Comparison of ENCODE assay signal across 15 cellular contexts in genomic region chr9:81595887-81596558, GRCh38.
DNase-seq lines count a peak whose midpoint lies in the region; ATAC-seq and TF ChIP-seq lines count a peak whose summit lies in the region.
"Had no signal": no experiment of that assay in that cellular context is flagged by ENCODE, and none has a peak within 500 bp of the region (broad histone marks: within the 10 kb centered on the region; RNA-seq: fewer than 3 reads in every experiment).

No MANE protein-coding gene starts in this region.

- peaks cover 43% of the 10 kb centered on the region for H3K4me1 Mint-ChIP-seq in endodermal cell

- no peak overlapping the region for H2AFZ ChIP-seq in osteoblast (ENCODE audit: low read length)
- H2AFZ ChIP-seq: parathyroid adenoma had no signal

- H3K9ac ChIP-seq in endodermal cell (ENCODE audit: extremely low read depth, low read length, poor library complexity, severe bottlenecking) = no peak overlapping the region
- H3K9ac ChIP-seq: parathyroid adenoma had no signal

- CTCF ChIA-PET in HEK293 (lab: Yijun Ruan, JAX) = no interaction called here

- H3K27me3 Mint-ChIP-seq in endodermal cell (ENCODE audit: insufficient read depth) = peaks cover 4% of the 10 kb centered on the region
- H3K27me3 Mint-ChIP-seq: activated CD4-positive, alpha-beta memory T cell treated with anti-CD3 and anti-CD28 coated beads for 36 hours had no signal

- H3K9me3 Mint-ChIP-seq in endodermal cell = no peaks in the 10 kb centered on the region
- H3K9me3 Mint-ChIP-seq: activated CD4-positive, alpha-beta memory T cell treated with anti-CD3 and anti-CD28 coated beads for 36 hours had no signal

- H3K36me3 ChIP-seq in HEK293 (ENCODE audit: control insufficient read depth in 2 of 2, insufficient read depth in 1 of 2, low read length in 2 of 2) (peaks cover 14 to 58% of the 10 kb centered on the region in 2 experiments), endodermal cell (ENCODE audit: control insufficient read depth, insufficient read depth, low read length) (peaks cover 81% of the 10 kb centered on the region), osteoblast (ENCODE audit: insufficient read depth, low read length) (no peaks in the 10 kb centered on the region)

- WGBS in endodermal cell (ENCODE audit: insufficient coverage in 1 of 2, insufficient read length in 1 of 2), 2 experiments = 38 to 65% methylated on average over 6 to 10 of the region's 10 CpGs

- H3K4me1 ChIP-seq in HEK293 (ENCODE audit: control insufficient read depth, insufficient read depth, low read length) (no peaks in the 10 kb centered on the region), endodermal cell (ENCODE audit: control insufficient read depth, insufficient read depth, low read length) (peaks cover 19% of the 10 kb centered on the region), osteoblast (ENCODE audit: insufficient read depth, low read length) (no peaks in the 10 kb centered on the region)
- H3K4me1 ChIP-seq: Caco-2, parathyroid adenoma had no signal

- no peak overlapping the region for H3K27ac ChIP-seq in HEK293 (ENCODE audit: extremely low read depth, low read depth, low read length)
- no peak overlapping the region for H3K27ac ChIP-seq in endodermal cell (ENCODE audit: low read depth, low read length)
- no peak overlapping the region for H3K27ac ChIP-seq in osteoblast (ENCODE audit: low read depth, low read length)
- H3K27ac ChIP-seq: parathyroid adenoma had no signal

- DNase-seq in NCI-H2171 (lab: John Stamatoyannopoulos, UW) (peak; percentile 92), endodermal cell (peak; percentile 86), osteoblast (ENCODE audit: insufficient read length, low spot score, missing footprints) (peak; percentile 61), globus pallidus (ENCODE audit: low spot score) (no peak)
- DNase-seq: activated CD4-positive, alpha-beta memory T cell treated with anti-CD3 and anti-CD28 coated beads for 36 hours; activated naive CD4-positive, alpha-beta T cell treated with anti-CD3 and anti-CD28 coated beads for 36 hours; Caco-2; T-helper 1 cell had no signal

- H4K20me1 ChIP-seq in osteoblast (ENCODE audit: insufficient read depth, low read length) = no peaks in the 10 kb centered on the region

- H3K79me2 ChIP-seq in osteoblast (ENCODE audit: insufficient read depth, low read length) = no peaks in the 10 kb centered on the region
- H3K79me2 ChIP-seq: parathyroid adenoma had no signal

- no peak overlapping the region for H3K4me3 ChIP-seq in HEK293 (ENCODE audit: low read depth, low read length)
- H3K4me3 ChIP-seq in endodermal cell (ENCODE audit: low read length) = no peak overlapping the region
- no peak overlapping the region for H3K4me3 ChIP-seq in osteoblast (ENCODE audit: insufficient read depth, low read length)
- H3K4me3 ChIP-seq: coronary artery had no signal

- peak overlapping the region; percentile 12 for H3K4me3 Mint-ChIP-seq in endodermal cell
- H3K4me3 Mint-ChIP-seq: activated CD4-positive, alpha-beta memory T cell treated with anti-CD3 and anti-CD28 coated beads for 36 hours; activated naive CD4-positive, alpha-beta T cell treated with anti-CD3 and anti-CD28 coated beads for 36 hours had no signal

- POLR2A ChIA-PET in HEK293 (lab: Yijun Ruan, JAX) = interaction anchor here (0.7 kb wide), 1 partner anchor 648 kb away, joined by 3 read pairs; no protein-coding TSS in a partner anchor

- no peaks in the 10 kb centered on the region for H3K27me3 ChIP-seq in endodermal cell (ENCODE audit: control insufficient read depth, insufficient read depth, low read length, poor library complexity, severe bottlenecking)
- no peaks in the 10 kb centered on the region for H3K27me3 ChIP-seq in osteoblast (ENCODE audit: insufficient read depth, low read length)

- H3K9me3 ChIP-seq in HEK293 (ENCODE audit: control insufficient read depth, insufficient read depth, low read depth, low read length) (no peaks in the 10 kb centered on the region), endodermal cell (ENCODE audit: control insufficient read depth, low read length) (no peaks in the 10 kb centered on the region), osteoblast (ENCODE audit: low read depth, low read length) (no peaks in the 10 kb centered on the region)
- H3K9me3 ChIP-seq: Caco-2 had no signal

- H3K36me3 Mint-ChIP-seq in endodermal cell (ENCODE audit: low read depth) = peaks cover 66% of the 10 kb centered on the region
- H3K36me3 Mint-ChIP-seq: activated CD4-positive, alpha-beta memory T cell treated with anti-CD3 and anti-CD28 coated beads for 36 hours had no signal

- ATAC-seq in HG02678 (IDR thresholded peaks at IDR 0.05; ENCODE audit: unreplicated experiment) (no peak), HG03442 (IDR thresholded peaks at IDR 0.05; ENCODE audit: unreplicated experiment) (no peak)
- ATAC-seq: HCT116, left lobe of liver had no signal

- H3K4me2 ChIP-seq in osteoblast (ENCODE audit: insufficient read depth, low read length) = no peak overlapping the region

- TF ChIP-seq CTCF in HEK293 (tag by site-specific recombination; IDR thresholded peaks at IDR 0.05) (no peak), endodermal cell (conservative IDR thresholded peaks at IDR 0.05) (no peak), osteoblast (IDR thresholded peaks at IDR 0.05; ENCODE audit: extremely low read depth, low read depth, low read length) (no peak)

- peak overlapping the region; percentile 40 for H3K27ac Mint-ChIP-seq in endodermal cell
- H3K27ac Mint-ChIP-seq: activated CD4-positive, alpha-beta memory T cell treated with anti-CD3 and anti-CD28 coated beads for 36 hours; activated naive CD4-positive, alpha-beta T cell treated with anti-CD3 and anti-CD28 coated beads for 36 hours had no signal

TF ChIP-seq in HEK293, 187 proteins besides CTCF, POLR2A, EP300 and RAD21:
- TF ChIP-seq ZNF580 (tag by site-specific recombination; IDR thresholded peaks at IDR 0.05) (no peak), ZIC2 (tag by site-specific recombination; IDR thresholded peaks at IDR 0.05) (peak; percentile 91)
